In the genomic region with DNA sequence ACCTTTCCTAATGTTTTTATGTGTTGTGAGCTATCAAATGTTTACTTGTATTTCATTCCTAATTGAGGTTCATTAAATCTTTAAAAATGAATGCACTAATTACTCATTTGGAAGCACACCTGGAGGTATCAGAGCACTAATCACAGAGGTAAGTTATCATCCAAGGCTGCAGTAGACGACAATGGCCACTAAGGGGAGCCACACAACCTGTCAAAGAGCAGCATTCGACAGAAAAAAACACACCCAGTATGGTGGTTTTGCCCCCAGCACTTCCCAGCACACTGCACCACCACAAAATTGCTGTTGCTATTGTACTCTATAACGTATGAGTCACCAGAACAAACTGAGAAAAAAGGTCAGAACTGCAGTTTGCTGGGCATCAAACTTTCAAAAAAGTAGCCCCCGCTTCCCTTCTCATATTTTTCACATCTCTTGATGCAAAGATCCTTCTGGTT, we compare ENCODE assay signal across 7 cellular contexts.
DNase-seq lines count a peak whose midpoint lies in the region; TF ChIP-seq lines count a peak whose summit lies in the region.

No MANE protein-coding gene starts in this region.

- in situ Hi-C loops in SK-MEL-5 (cut with HindIII; ENCODE audit: low pct_unique_long_range_greater_than_20kb, low sequenced_read_pairs) = no loop called here

- no peak overlapping the region for H3K4me3 ChIP-seq in GM12865 (ENCODE audit: low read depth, low read length)

- peak; percentile 87 for TF ChIP-seq CTCF in GM12865 (IDR thresholded peaks at IDR 0.05; ENCODE audit: insufficient read depth, low read depth, low read length, missing control alignments)

- DNase-seq in GM12865 (ENCODE audit: low read depth) (peak; percentile 73), H4 (ENCODE audit: low spot score) (peak; percentile 96), M059J (ENCODE audit: low read depth) (peak; percentile 88), SK-MEL-5 (ENCODE audit: low read depth, low spot score) (peak; percentile 92), astrocyte of the hippocampus (ENCODE audit: low read depth, low spot score) (peak; percentile 95), islet precursor cell (peak; percentile 95)
- peak; percentile 24 for DNase-seq in stimulated activated CD4-positive, alpha-beta T cell treated with anti-CD3 and anti-CD28 coated beads, Interleukin-2, amount 100 ng/mL, for 4 hours (ENCODE audit: low read depth)

Comparison
In these comparisons a context has a peak if more than half of its experiments do, and no peak if none do; other contexts are left out.
1. DNase-seq: peak in every context shown above with its lines; median percentile 96 in H4; 95 in astrocyte of the hippocampus; 95 in islet precursor cell; 92 in SK-MEL-5; 88 in M059J; 73 in GM12865; 24 in stimulated activated CD4-positive, alpha-beta T cell treated with anti-CD3 and anti-CD28 coated beads, Interleukin-2, amount 100 ng/mL, for 4 hours.